Comparison of ENCODE assay signal across 19 cellular contexts in genomic region chrX:1172496-1172895, GRCh38. TPM values are rescaled to one million over a fixed set of nuclear protein-coding genes. Genes with fewer than 3 reads are reported as not detected.
A peak's percentile ranks its signal among the peaks of the same experiment; 100 is the strongest.
DNase-seq lines count a peak whose midpoint lies in the region; FAIRE-seq and TF ChIP-seq lines count a peak whose summit lies in the region.
"Had no signal": no experiment of that assay in that cellular context is flagged by ENCODE, and none has a peak within 500 bp of the region (broad histone marks: within the 10 kb centered on the region; RNA-seq: fewer than 3 reads in every experiment).

No MANE protein-coding gene starts in this region.

- H4K91ac ChIP-seq in H1 (replicated peaks; ENCODE audit: insufficient read length, low read length) (no peak overlapping the region), neuronal stem cell (ENCODE audit: low read depth, low read length, poor library complexity) (no peak overlapping the region)

- CTCF ChIA-PET in H1 (lab: Charles Lee; ENCODE audit: partially characterized antibody) (no interaction called here), SK-N-SH (lab: Yijun Ruan, JAX) (no interaction called here)

- H2BK15ac ChIP-seq in H1 (ENCODE audit: low read length) = peak overlapping the region; percentile 2; the same call in 1 of the 2 replicates
- no peak overlapping the region for H2BK15ac ChIP-seq in neuronal stem cell (ENCODE audit: low read length)

- H4K8ac ChIP-seq in H1 (ENCODE audit: extremely low read depth, insufficient read depth, low read length) (no peak overlapping the region), neuronal stem cell (ENCODE audit: low read depth, low read length) (no peak overlapping the region)

- H3K14ac ChIP-seq in H1 (ENCODE audit: insufficient read length) (no peak overlapping the region), neuronal stem cell (ENCODE audit: low read length) (no peak overlapping the region)

- H3K79me2 ChIP-seq in MM.1S (ENCODE audit: low read length) = no peaks in the 10 kb centered on the region
- H3K79me2 ChIP-seq in H1 (ENCODE audit: control insufficient read depth in 1 of 2, insufficient read depth in 2 of 2, low read length in 2 of 2) = no peaks in the 10 kb centered on the region
- no peaks in the 10 kb centered on the region for H3K79me2 ChIP-seq in SK-N-SH (ENCODE audit: insufficient read depth)

- H2BK5ac ChIP-seq in H1 (ENCODE audit: low read depth, low read length) = peak overlapping the region; percentile 76; the same call in 1 of the 2 replicates
- no peak overlapping the region for H2BK5ac ChIP-seq in neuronal stem cell (ENCODE audit: low read length)

- no peak overlapping the region for H3K23ac ChIP-seq in H1 (ENCODE audit: insufficient read length)
- no peak overlapping the region for H3K23ac ChIP-seq in neuronal stem cell (ENCODE audit: low read depth, low read length, poor library complexity)

- H3K4me2 ChIP-seq in MM.1S (ENCODE audit: low read depth, low read length) = peak overlapping the region; percentile 57
- peak overlapping the region; percentile 38 to 40; a peak in 3 of 4 replicates for H3K4me2 ChIP-seq in H1 (ENCODE audit: insufficient read depth in 1 of 2, low read depth in 2 of 2, low read length in 2 of 2)
- no peak overlapping the region for H3K4me2 ChIP-seq in neuronal stem cell (ENCODE audit: insufficient read depth, low read length, poor library complexity, severe bottlenecking)
- H3K4me2 ChIP-seq in SK-N-SH = no peak overlapping the region

- H3K4ac ChIP-seq in H1 (replicated peaks; ENCODE audit: insufficient read length, low read depth, low read length) (no peak overlapping the region), neuronal stem cell (ENCODE audit: low read length) (no peak overlapping the region)

- H3K9ac ChIP-seq in HUES48 (ENCODE audit: low read depth, low read length) (no peak overlapping the region), MM.1S (ENCODE audit: low read length) (peak overlapping the region; percentile 60), H1 (replicated peaks in 1 of 4; ENCODE audit: extremely low read depth in 1 of 4, low read depth in 3 of 4, low read length in 3 of 4) (no peak overlapping the region), neuronal stem cell (ENCODE audit: low read depth, low read length, poor library complexity) (no peak overlapping the region), SK-N-SH (no peak overlapping the region)

- FAIRE-seq in H1 (lab: Jason Lieb, UNC) = no peak
- FAIRE-seq: D721Med, HTR-8/SVneo had no signal

- H3K36me3 ChIP-seq in HUES48 (ENCODE audit: control insufficient read depth, insufficient read depth, low read length) (no peaks in the 10 kb centered on the region), MM.1S (replicated peaks; ENCODE audit: insufficient read depth, low read length) (no peaks in the 10 kb centered on the region), H1 (ENCODE audit: control insufficient read depth in 2 of 4, insufficient read depth in 4 of 4, low read length in 3 of 4) (no peaks in the 10 kb centered on the region), neuronal stem cell (replicated peaks in 1 of 2; ENCODE audit: control insufficient read depth in 2 of 2, insufficient read depth in 2 of 2, low read length in 2 of 2) (no peaks in the 10 kb centered on the region), SK-N-SH (replicated peaks in 1 of 2; ENCODE audit: control insufficient read depth in 1 of 2, insufficient read depth in 2 of 2, low read length in 1 of 2) (no peaks in the 10 kb centered on the region)

- TF ChIP-seq EP300 in H1 (IDR thresholded peaks at IDR 0.05; ENCODE audit: borderline replicate concordance in 1 of 2, low read depth in 2 of 2, low read length in 2 of 2) (no peak), SK-N-SH (IDR thresholded peaks at IDR 0.05; ENCODE audit: borderline replicate concordance in 1 of 2, low read depth in 1 of 2, low read length in 1 of 2) (no peak)

- H3K4me3 ChIP-seq in HUES48 (ENCODE audit: low read depth, low read length) = no peak overlapping the region; the same call in 1 of the 2 replicates
- H3K4me3 ChIP-seq in MM.1S (ENCODE audit: low read length) = no peak overlapping the region
- peak overlapping the region in 3 of 4 experiments; percentile 13 to 26 (median 15); a peak in 3 of 8 replicates for H3K4me3 ChIP-seq in H1 (ENCODE audit: extremely low read depth in 1 of 4, insufficient read depth in 2 of 4, low read depth in 3 of 4, low read length in 4 of 4)
- H3K4me3 ChIP-seq in neuronal stem cell (ENCODE audit: low read length in 2 of 2) = no peak overlapping the region
- H3K4me3 ChIP-seq in SK-N-SH (ENCODE audit: low read depth in 2 of 2, low read length in 1 of 2) = no peak overlapping the region

- TF ChIP-seq RAD21 in H1 (IDR thresholded peaks at IDR 0.05 in 1 of 2, conservative IDR thresholded peaks at IDR 0.05 in 1 of 2; ENCODE audit: low read depth in 2 of 2, low read length in 2 of 2) (no peak), SK-N-SH (IDR thresholded peaks at IDR 0.05; ENCODE audit: low read length) (no peak)

- H2BK12ac ChIP-seq in H1 (ENCODE audit: low read depth, low read length) (peak overlapping the region; percentile 51; the same call in 1 of the 2 replicates), neuronal stem cell (ENCODE audit: low read length) (no peak overlapping the region)

- WGBS in H1 (ENCODE audit: extremely low coverage in 1 of 2, insufficient coverage in 1 of 2, insufficient read length in 1 of 2, insufficient replicate concordance in 2 of 2, low coverage in 1 of 2, low lambda C conversion rate in 2 of 2, missing lambda C conversion rate in 1 of 2), 2 experiments = 36% methylated on average over 12 of the region's 13 CpGs; no CpG with 5 or more reads in 1 of the 2 experiments
- WGBS in neuronal stem cell (ENCODE audit: extremely low coverage in 2 of 2, insufficient read length in 2 of 2, insufficient replicate concordance in 1 of 2), 2 donors = no CpG with 5 or more reads among the region's 13 CpGs
- WGBS in SK-N-SH (ENCODE audit: low lambda C conversion rate) = 17% methylated on average over 13 of the region's 13 CpGs

- H3K9me2 ChIP-seq in MM.1S (replicated peaks; ENCODE audit: insufficient read depth, low read length) (no peaks in the 10 kb centered on the region), SK-N-SH (no peaks in the 10 kb centered on the region)

- H3K27me3 ChIP-seq in HUES48 (ENCODE audit: control insufficient read depth, insufficient read depth, low read length) = peaks cover 9% of the 10 kb centered on the region; the same call in 1 of the 2 replicates
- H3K27me3 ChIP-seq in MM.1S (replicated peaks; ENCODE audit: insufficient read depth, low read length) = no peaks in the 10 kb centered on the region
- no peaks in the 10 kb centered on the region for H3K27me3 ChIP-seq in H1 (replicated peaks in 1 of 4; ENCODE audit: control insufficient read depth in 3 of 4, extremely low read depth in 1 of 4, insufficient read depth in 3 of 4, low read length in 3 of 4)
- H3K27me3 ChIP-seq in neuronal stem cell (ENCODE audit: control insufficient read depth in 3 of 3, insufficient read depth in 3 of 3, low read depth in 1 of 3, low read length in 3 of 3) = peaks cover 0 to 12% (median 0%) of the 10 kb centered on the region in 3 experiments
- peaks cover 23% of the 10 kb centered on the region; the same call in 1 of the 2 replicates for H3K27me3 ChIP-seq in SK-N-SH (ENCODE audit: insufficient read depth)

- DNase-seq in MM.1S (no peak), H1 (ENCODE audit: low read depth in 1 of 2, low spot score in 2 of 2) (peak in 1 of 2 experiments; percentile 45), neuronal stem cell (ENCODE audit: low spot score) (no peak), SK-N-SH (no peak), NCI-H69 (lab: John Stamatoyannopoulos, UW) (no peak)
- no peak for DNase-seq in central memory CD4-positive, alpha-beta T cell
- DNase-seq: ACHN, HCEC 1CT, NCI-H1092 treated with DMSO at 0.1 percent for 48 hours, NCI-H2081 treated with DMSO at 0.1 percent for 48 hours, NCI-H446 treated with DMSO at 0.1 percent for 48 hours, NCI-H748 treated with DMSO at 0.1 percent for 48 hours, SHP77 treated with DMSO at 0.1 percent for 48 hours had no signal

- H3K18ac ChIP-seq in H1 (ENCODE audit: extremely low read depth, low read length) (peak overlapping the region; percentile 78; the same call in 1 of the 2 replicates), neuronal stem cell (ENCODE audit: low read length) (no peak overlapping the region)

- TF ChIP-seq CTCF in MM.1S (IDR thresholded peaks at IDR 0.05; ENCODE audit: low read length) = no peak
- no peak for TF ChIP-seq CTCF in H1 (IDR thresholded peaks at IDR 0.05; ENCODE audit: control extremely low read depth in 1 of 3, insufficient read depth in 1 of 3, low read depth in 1 of 3, low read length in 3 of 3)
- TF ChIP-seq CTCF in SK-N-SH (IDR thresholded peaks at IDR 0.05) = no peak

- H2AK5ac ChIP-seq in H1 (ENCODE audit: low read depth, low read length) (no peak overlapping the region), neuronal stem cell (ENCODE audit: low read depth, low read length) (no peak overlapping the region)

- no peak for TF ChIP-seq POLR2A in H1 (IDR thresholded peaks at IDR 0.05; ENCODE audit: control extremely low read depth in 1 of 2, low read depth in 2 of 2, low read length in 2 of 2)

- H2BK120ac ChIP-seq in H1 (replicated peaks; ENCODE audit: low read depth, low read length) (no peak overlapping the region), neuronal stem cell (ENCODE audit: low read depth, low read length) (no peak overlapping the region)

- H3K23me2 ChIP-seq in H1 (ENCODE audit: low read depth, low read length) = peaks cover 1% of the 10 kb centered on the region; the same call in 1 of the 2 replicates

- H3K56ac ChIP-seq in H1 (replicated peaks; ENCODE audit: insufficient read length, low read depth, low read length) = no peak overlapping the region

- H4K20me1 ChIP-seq in MM.1S (ENCODE audit: insufficient read depth, low read length) = no peaks in the 10 kb centered on the region
- H4K20me1 ChIP-seq in H1 (replicated peaks in 1 of 2; ENCODE audit: control insufficient read depth in 1 of 2, insufficient read depth in 2 of 2, low read length in 2 of 2) = no peaks in the 10 kb centered on the region
- H4K20me1 ChIP-seq in SK-N-SH (ENCODE audit: insufficient read depth) = no peaks in the 10 kb centered on the region

- POLR2A ChIA-PET in H1 (lab: Charles Lee; ENCODE audit: partially characterized antibody) = no interaction called here
- POLR2A ChIA-PET in SK-N-SH (lab: Yijun Ruan, JAX) = no interaction called here

- H3K79me1 ChIP-seq in H1 (ENCODE audit: low read depth, low read length) = no peaks in the 10 kb centered on the region
- H3K79me1 ChIP-seq in neuronal stem cell (ENCODE audit: low read depth, low read length) = no peaks in the 10 kb centered on the region

- peak overlapping the region; percentile 69 for H2AFZ ChIP-seq in MM.1S (ENCODE audit: low read length)
- no peak overlapping the region for H2AFZ ChIP-seq in H1 (ENCODE audit: low read length)
- H2AFZ ChIP-seq in neuronal stem cell (ENCODE audit: low read length) = peak overlapping the region; percentile 23
- no peak overlapping the region for H2AFZ ChIP-seq in SK-N-SH (ENCODE audit: low read depth)

- no peak overlapping the region for H2BK20ac ChIP-seq in H1 (ENCODE audit: low read length)

- H3F3A ChIP-seq in MM.1S (ENCODE audit: insufficient read depth, low read length) (peaks cover 11% of the 10 kb centered on the region), SK-N-SH (replicated peaks; ENCODE audit: insufficient read depth) (no peaks in the 10 kb centered on the region)

- H3K4me1 ChIP-seq in HUES48 (ENCODE audit: control insufficient read depth, insufficient read depth, low read length) (peaks cover 21% of the 10 kb centered on the region), MM.1S (ENCODE audit: low read length) (peaks cover 10% of the 10 kb centered on the region), H1 (replicated peaks in 1 of 4; ENCODE audit: control insufficient read depth in 3 of 4, insufficient read depth in 4 of 4, low read length in 3 of 4) (peaks cover 0 to 8% (median 2%) of the 10 kb centered on the region in 4 experiments; a peak in 4 of 7 replicates), neuronal stem cell (ENCODE audit: control insufficient read depth in 2 of 2, insufficient read depth in 1 of 2, low read depth in 1 of 2, low read length in 2 of 2) (peaks cover 0 to 1% of the 10 kb centered on the region in 2 donors), SK-N-SH (ENCODE audit: control insufficient read depth in 1 of 2, insufficient read depth in 2 of 2, low read depth in 1 of 2, low read length in 1 of 2) (no peaks in the 10 kb centered on the region)

- H3K9me3 ChIP-seq in HUES48 (ENCODE audit: control insufficient read depth, insufficient read depth, low read length) (no peaks in the 10 kb centered on the region), MM.1S (replicated peaks; ENCODE audit: insufficient read depth, low read length) (no peaks in the 10 kb centered on the region), H1 (ENCODE audit: insufficient read depth in 2 of 2, low read depth in 1 of 2, low read length in 1 of 2) (peaks cover 0 to 3% of the 10 kb centered on the region in 2 experiments; a peak in 1 of 4 replicates), neuronal stem cell (replicated peaks in 1 of 2; ENCODE audit: control insufficient read depth in 2 of 2, insufficient read depth in 1 of 2, low read depth in 1 of 2, low read length in 2 of 2) (no peaks in the 10 kb centered on the region), SK-N-SH (no peaks in the 10 kb centered on the region)

- H4K5ac ChIP-seq in H1 (ENCODE audit: insufficient read length, low read depth, low read length) = peak overlapping the region; percentile 34

- H3K27ac ChIP-seq in HUES48 (ENCODE audit: low read depth, low read length) = peak overlapping the region; percentile 23
- peak overlapping the region; percentile 88 for H3K27ac ChIP-seq in MM.1S (ENCODE audit: low read length)
- H3K27ac ChIP-seq in H1 (ENCODE audit: low read depth, low read length) = no peak overlapping the region
- no peak overlapping the region for H3K27ac ChIP-seq in neuronal stem cell (replicated peaks; ENCODE audit: low read length)
- no peak overlapping the region for H3K27ac ChIP-seq in SK-N-SH (ENCODE audit: low read depth in 2 of 2, low read length in 1 of 2)
- H3K27ac ChIP-seq: C4-2B had no signal

RNA-seq across cellular contexts. Expression of gene CRLF2, which starts 40.0 kb away (rescaled TPM):
- not detected in 2 replicates for total RNA-seq in H1 (2021; fragmentation: NEBNext Ultra II Directional; extraction: Animal tissue kit (Norgen Biotek cat#: 25700))
- polyA plus RNA-seq in H1 (2011; rRNA removed) (0.06 and 0.08 TPM in 2 replicates), SK-N-SH (2012; rRNA removed) (not detected in 2 replicates)
- polyA plus RNA-seq in H1 (2011; cell fraction: cytosol; rRNA removed) = 0.04 TPM
- polyA plus RNA-seq in H1 (2011; cell fraction: nucleus; rRNA removed) = 0.10 TPM
- not detected in 4 replicates for polyA plus RNA-seq in H1 (2012, experiment 1 of 2)
- polyA plus RNA-seq in H1 (2012, experiment 2 of 2) = not detected
- polyA plus RNA-seq in H1 (2013, experiment 1 of 2) = 0.04 TPM
- not detected for polyA plus RNA-seq in H1 (2013, experiment 2 of 2)
- polyA minus RNA-seq in H1 (2011; rRNA and poly(A)+ RNA removed) = 0.10 TPM in 1 of 2 replicates, not detected in the other
- not detected for polyA minus RNA-seq in H1 (2011; cell fraction: cytosol; rRNA and poly(A)+ RNA removed)
- not detected for polyA minus RNA-seq in H1 (2011; cell fraction: nucleus; rRNA and poly(A)+ RNA removed)
- not detected for polyA plus RNA-seq in neuronal stem cell (2013, experiment 1 of 2)
- polyA plus RNA-seq in neuronal stem cell (2013, experiment 2 of 2) = not detected
- not detected in 2 replicates for polyA plus RNA-seq in SK-N-SH (2012; cell fraction: cytosol; rRNA removed)
- not detected in 2 replicates for polyA plus RNA-seq in SK-N-SH (2012; cell fraction: nucleus; rRNA removed)
- total RNA-seq: LHCN-M2, RPMI7951 had no signal

Comparison
In these comparisons a context has a peak if more than half of its experiments do, and no peak if none do; other contexts are left out.
1. H3K27ac ChIP-seq: peak in HUES48 (single experiment) and MM.1S (single experiment); none in H1 (single experiment), neuronal stem cell (single experiment) and SK-N-SH (0 of 2).
2. H3K4me3 ChIP-seq: peak in H1 (3 of 4); none in HUES48 (single experiment), MM.1S (single experiment), neuronal stem cell (0 of 2) and SK-N-SH (0 of 2).
3. H2AFZ ChIP-seq: peak in MM.1S (single experiment) and neuronal stem cell (single experiment); none in H1 (single experiment) and SK-N-SH (single experiment).
4. H3K4me2 ChIP-seq: peak in MM.1S (single experiment) and H1 (2 of 2); none in neuronal stem cell (single experiment) and SK-N-SH (single experiment).